Comparison of ENCODE assay signal across 8 cellular contexts in the genomic region with DNA sequence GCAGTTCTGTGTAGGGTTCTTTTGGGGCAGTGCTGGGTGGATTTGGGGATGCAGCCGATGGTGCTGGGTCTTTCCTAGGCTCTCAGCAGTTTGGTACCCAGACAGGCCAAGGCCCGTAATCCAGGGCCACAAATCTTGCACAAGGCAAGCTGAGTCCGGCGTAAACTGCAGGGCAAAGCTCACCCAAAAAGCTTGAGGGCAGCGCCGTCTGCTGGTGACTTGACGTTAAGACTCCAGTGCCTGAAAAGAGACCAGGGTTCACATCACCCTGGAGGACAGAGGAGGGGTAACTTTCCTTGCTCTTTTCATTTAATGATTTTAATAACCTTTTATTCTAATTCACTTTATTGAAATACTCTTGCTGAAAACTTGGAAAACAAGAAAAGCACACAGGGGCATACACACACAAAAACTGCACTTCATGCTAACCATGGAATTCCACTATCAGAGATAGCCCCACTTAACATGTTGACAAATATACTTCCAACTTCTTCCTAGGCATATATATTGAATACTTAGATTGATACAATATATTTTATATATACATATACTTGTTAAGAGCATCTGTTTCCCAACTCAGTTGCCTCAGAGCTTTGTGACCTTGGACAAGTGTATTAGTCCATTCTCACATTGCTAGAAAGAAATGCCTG. TPM values are rescaled to one million over a fixed set of nuclear protein-coding genes. Genes with fewer than 3 reads are reported as not detected.
DNase-seq lines count a peak whose midpoint lies in the region; ATAC-seq and TF ChIP-seq lines count a peak whose summit lies in the region.

No MANE protein-coding gene starts in this region.

- peaks cover 2% of the 10 kb centered on the region for H3K4me1 Mint-ChIP-seq in activated CD4-positive, alpha-beta memory T cell treated with anti-CD3 and anti-CD28 coated beads, Interleukin-2, amount 10 ng/mL, durations not matched to agents 7 days and 5 days

- H3K9ac ChIP-seq in DND-41 (ENCODE audit: low read depth, low read length), result no peak overlapping the region

- peak; percentile 99 for ATAC-seq in DND-41 (ENCODE audit: insufficient read depth, low read depth)
- peak; percentile 75 for ATAC-seq in lung (ENCODE audit: insufficient read depth, low FRiP score)
- ATAC-seq in HG02610 (IDR thresholded peaks at IDR 0.05; ENCODE audit: unreplicated experiment), result no peak

- no peaks in the 10 kb centered on the region for H3K9me3 Mint-ChIP-seq in activated CD4-positive, alpha-beta memory T cell treated with anti-CD3 and anti-CD28 coated beads, Interleukin-2, amount 10 ng/mL, durations not matched to agents 7 days and 5 days

- H3K4me3 Mint-ChIP-seq in activated CD4-positive, alpha-beta memory T cell treated with anti-CD3 and anti-CD28 coated beads, Interleukin-2, amount 10 ng/mL, durations not matched to agents 7 days and 5 days, result no peak overlapping the region

- WGBS in lung, 2 donors, result 6 to 8% methylated on average over 7 of the region's 7 CpGs

- H3K27ac Mint-ChIP-seq in activated CD4-positive, alpha-beta memory T cell treated with anti-CD3 and anti-CD28 coated beads, Interleukin-2, amount 10 ng/mL, durations not matched to agents 7 days and 5 days, result no peak overlapping the region

- TF ChIP-seq CTCF in DND-41 (IDR thresholded peaks at IDR 0.05; ENCODE audit: borderline replicate concordance, extremely low read depth, low read length, poor library complexity, severe bottlenecking) (peak; percentile 98), lung (IDR thresholded peaks at IDR 0.05; ENCODE audit: control extremely low read depth, extremely low read depth) (peak; percentile 92)

- peak; percentile 77 for DNase-seq in DND-41
- peak; percentile 76 for DNase-seq in HK-2 (ENCODE audit: unreplicated experiment)
- peak; percentile 62 for DNase-seq in NCI-H774 (lab: John Stamatoyannopoulos, UW)
- peak; percentile 80 for DNase-seq in activated CD4-positive, alpha-beta memory T cell treated with anti-CD3 and anti-CD28 coated beads, Interleukin-2, amount 10 ng/mL, durations not matched to agents 7 days and 5 days
- peak; percentile 46 for DNase-seq in effector CD8-positive, alpha-beta T cell (lab: John Stamatoyannopoulos, UW)
- DNase-seq in lung (ENCODE audit: low spot score), result peak; percentile 79
- DNase-seq in stimulated activated CD8-positive, alpha-beta memory T cell treated with anti-CD3 and anti-CD28 coated beads, Interleukin-12 subunit alpha, Interleukin-12 subunit beta, amount 100 ng/mL, for 24 hours (ENCODE audit: extremely low read depth), result peak; percentile 20

- peak overlapping the region; percentile 10; the same call in 1 of the 2 replicates for H3K4me2 ChIP-seq in DND-41 (ENCODE audit: insufficient read depth, low read length)

- H3K27ac ChIP-seq in DND-41 (ENCODE audit: low read length) (no peak overlapping the region), lung (ENCODE audit: low read depth in 1 of 2, low read length in 1 of 2) (no peak overlapping the region)

- peaks cover 17% of the 10 kb centered on the region for H3K27me3 Mint-ChIP-seq in activated CD4-positive, alpha-beta memory T cell treated with anti-CD3 and anti-CD28 coated beads, Interleukin-2, amount 10 ng/mL, durations not matched to agents 7 days and 5 days

- no peaks in the 10 kb centered on the region for H4K20me1 ChIP-seq in DND-41 (ENCODE audit: insufficient read depth, low read length)

- H3K4me1 ChIP-seq in DND-41 (ENCODE audit: insufficient read depth, low read length), result peaks cover 2% of the 10 kb centered on the region; the same call in 1 of the 2 replicates
- no peaks in the 10 kb centered on the region for H3K4me1 ChIP-seq in lung (ENCODE audit: control insufficient read depth in 2 of 2, insufficient read depth in 2 of 2, low read length in 2 of 2)

- no peaks in the 10 kb centered on the region for H3K36me3 ChIP-seq in DND-41 (ENCODE audit: insufficient read depth, low read length)
- H3K36me3 ChIP-seq in lung (ENCODE audit: control insufficient read depth in 2 of 2, insufficient read depth in 2 of 2, low read length in 2 of 2), result no peaks in the 10 kb centered on the region

- H3K4me3 ChIP-seq in DND-41 (ENCODE audit: low read depth in 1 of 2, low read length in 2 of 2), result no peak overlapping the region
- no peak overlapping the region for H3K4me3 ChIP-seq in lung

- H2AFZ ChIP-seq in DND-41 (ENCODE audit: low read depth, low read length), result no peak overlapping the region

- CTCF ChIA-PET in activated CD4-positive, alpha-beta memory T cell treated with anti-CD3 and anti-CD28 coated beads, Interleukin-2, amount 10 ng/mL, durations not matched to agents 7 days and 5 days (lab: Charles Lee), result interaction anchor here (0.5 to 3.3 kb wide), 16 partner anchors 9 to 688 kb away, joined by 3 to 23 read pairs (median 4); no protein-coding TSS in a partner anchor

- no peaks in the 10 kb centered on the region for H3K36me3 Mint-ChIP-seq in activated CD4-positive, alpha-beta memory T cell treated with anti-CD3 and anti-CD28 coated beads, Interleukin-2, amount 10 ng/mL, durations not matched to agents 7 days and 5 days (ENCODE audit: low read depth)

- POLR2A ChIA-PET in activated CD4-positive, alpha-beta memory T cell treated with anti-CD3 and anti-CD28 coated beads, Interleukin-2, amount 10 ng/mL, durations not matched to agents 7 days and 5 days (lab: Charles Lee), result no interaction called here

- H3K9me3 ChIP-seq in DND-41 (ENCODE audit: insufficient read depth, low read length, severe bottlenecking) (no peaks in the 10 kb centered on the region), lung (ENCODE audit: control insufficient read depth in 2 of 2, insufficient read depth in 1 of 2, low read length in 1 of 2) (no peaks in the 10 kb centered on the region)

- no peaks in the 10 kb centered on the region for H3K27me3 ChIP-seq in DND-41 (ENCODE audit: insufficient read depth, low read length, poor library complexity)
- no peaks in the 10 kb centered on the region for H3K27me3 ChIP-seq in lung (ENCODE audit: control insufficient read depth, insufficient read depth)

- H3K79me2 ChIP-seq in DND-41 (ENCODE audit: insufficient read depth, low read length), result no peaks in the 10 kb centered on the region

RNA-seq across cellular contexts. Expression of gene CNGA3, which starts 38.9 kb away (rescaled TPM):
- total RNA-seq in activated CD4-positive, alpha-beta memory T cell treated with anti-CD3 and anti-CD28 coated beads, Interleukin-2, amount 10 ng/mL, durations not matched to agents 7 days and 5 days, result not detected
- under 1 TPM; 0.23 to 0.40 TPM for total RNA-seq in lung
- under 1 TPM; 0.06 to 0.13 TPM for polyA plus RNA-seq in lung

RNA-seq across cellular contexts. Expression of gene INPP4A, which starts 59.5 kb away (rescaled TPM):
- 100 to 1,000 TPM; 123 to 127 TPM for total RNA-seq in activated CD4-positive, alpha-beta memory T cell treated with anti-CD3 and anti-CD28 coated beads, Interleukin-2, amount 10 ng/mL, durations not matched to agents 7 days and 5 days
- total RNA-seq in lung, result 10 to 100 TPM; 28.8 to 43.3 TPM
- 10 to 100 TPM in 1 of 2 donors, 1 to 10 TPM in 1; 8.0 to 10.9 TPM for polyA plus RNA-seq in lung

Comparison
In these comparisons a context has a peak if more than half of its experiments do, and no peak if none do; other contexts are left out.
1. DNase-seq: peak in every context shown above with its lines; median percentile 80 in activated CD4-positive, alpha-beta memory T cell treated with anti-CD3 and anti-CD28 coated beads, Interleukin-2, amount 10 ng/mL, durations not matched to agents 7 days and 5 days; 79 in lung; 77 in DND-41; 76 in HK-2; 62 in NCI-H774; 46 in effector CD8-positive, alpha-beta T cell; 20 in stimulated activated CD8-positive, alpha-beta memory T cell treated with anti-CD3 and anti-CD28 coated beads, Interleukin-12 subunit alpha, Interleukin-12 subunit beta, amount 100 ng/mL, for 24 hours.